Comparison of ENCODE assay signal across 8 cellular contexts in genomic region chr20:17968366-17969275, GRCh38. TPM values are rescaled to one million over a fixed set of nuclear protein-coding genes. Genes with fewer than 3 reads are reported as not detected.
DNase-seq lines count a peak whose midpoint lies in the region; ATAC-seq and TF ChIP-seq lines count a peak whose summit lies in the region.

Gene MGME1, plus strand, starts transcription at chr20:17969018. Its CDS starts 842 bp downstream, at chr20:17969860.
Gene SNX5, minus strand, starts transcription at chr20:17968794. Its CDS starts 369 bp downstream, at chr20:17968425.

- H3K27ac ChIP-seq in coronary artery (peak within 1 kb of the TSS; percentile 92 to 93), layer of hippocampus (ENCODE audit: low read depth, low read length) (peak within 1 kb of the TSS; percentile 98)

- H3K9me3 Mint-ChIP-seq in activated CD4-positive, alpha-beta T cell treated with anti-CD3 and anti-CD28 coated beads, Interleukin-2, amount 10 ng/mL, durations not matched to agents 24 days and 14 days: no peaks in the 10 kb centered on the region

- TF ChIP-seq CTCF in BJ (IDR thresholded peaks at IDR 0.05; ENCODE audit: insufficient read depth, low read depth, low read length) (no peak), coronary artery (IDR thresholded peaks at IDR 0.05) (no peak)

- peaks cover 63% of the 10 kb centered on the region for H3K36me3 Mint-ChIP-seq in activated CD4-positive, alpha-beta T cell treated with anti-CD3 and anti-CD28 coated beads, Interleukin-2, amount 10 ng/mL, durations not matched to agents 24 days and 14 days (ENCODE audit: low read depth)

- no peaks in the 10 kb centered on the region for H3K27me3 ChIP-seq in BJ (ENCODE audit: control insufficient read depth, insufficient read depth, low read length)
- no peaks in the 10 kb centered on the region for H3K27me3 ChIP-seq in layer of hippocampus (ENCODE audit: control insufficient read depth, insufficient read depth, low read length)

- peak within 1 kb of the TSS; percentile 84 for H3K4me3 ChIP-seq in BJ (ENCODE audit: low read depth, low read length)
- peak within 1 kb of the TSS; percentile 84 for H3K4me3 ChIP-seq in coronary artery

- H3K4me3 Mint-ChIP-seq in activated CD4-positive, alpha-beta T cell treated with anti-CD3 and anti-CD28 coated beads, Interleukin-2, amount 10 ng/mL, durations not matched to agents 24 days and 14 days: peak within 1 kb of the TSS; percentile 96

- peaks cover 51% of the 10 kb centered on the region for H3K4me1 Mint-ChIP-seq in activated CD4-positive, alpha-beta T cell treated with anti-CD3 and anti-CD28 coated beads, Interleukin-2, amount 10 ng/mL, durations not matched to agents 24 days and 14 days

- peak; percentile 81 for ATAC-seq in GM19324 (IDR thresholded peaks at IDR 0.05; ENCODE audit: low FRiP score, unreplicated experiment)
- peak; percentile 75 for ATAC-seq in HG03469 (IDR thresholded peaks at IDR 0.05; ENCODE audit: unreplicated experiment)

- POLR2A ChIA-PET in BJ (lab: Charles Lee): no interaction called here

- intact Hi-C loops in activated CD4-positive, alpha-beta T cell treated with anti-CD3 and anti-CD28 coated beads, Interleukin-2, amount 10 ng/mL, durations not matched to agents 24 days and 14 days (cut with micrococcal nuclease): loop anchor here (1.0 to 10.0 kb wide), 8 partner anchors 24 to 618 kb away; partner anchors contain the start of genes BFSP1, DSTN, RRBP1 and SEC23B

- CTCF ChIA-PET in BJ (lab: Yijun Ruan, JAX): interaction anchor here (0.9 to 1.9 kb wide), 3 partner anchors 10 to 286 kb away, joined by 3 to 7 read pairs (median 7); partner anchors contain the start of gene RRBP1

- H3K27me3 Mint-ChIP-seq in activated CD4-positive, alpha-beta T cell treated with anti-CD3 and anti-CD28 coated beads, Interleukin-2, amount 10 ng/mL, durations not matched to agents 24 days and 14 days: no peaks in the 10 kb centered on the region

- DNase-seq in BJ (ENCODE audit: low read depth) (peak; percentile 95), NCI-H526 treated with DMSO at 0.1 percent for 48 hours (lab: John Stamatoyannopoulos, UW) (peak; percentile 99), coronary artery (ENCODE audit: low spot score) (peak; percentile 100)
- DNase-seq in activated CD4-positive, alpha-beta T cell treated with anti-CD3 and anti-CD28 coated beads, Interleukin-2, amount 10 ng/mL, durations not matched to agents 24 days and 14 days: peak; percentile 100
- DNase-seq in stimulated activated CD4-positive, alpha-beta T cell treated with anti-CD3 and anti-CD28 coated beads, Interleukin-1b, Interleukin-23, amount 100 ng/mL, for 4 hours (ENCODE audit: low read depth in 2 of 2): peak; percentile 98 to 99

- no peaks in the 10 kb centered on the region for H3K36me3 ChIP-seq in BJ (ENCODE audit: control insufficient read depth, insufficient read depth, low read length)

- peak within 1 kb of the TSS; percentile 99 for H3K27ac Mint-ChIP-seq in activated CD4-positive, alpha-beta T cell treated with anti-CD3 and anti-CD28 coated beads, Interleukin-2, amount 10 ng/mL, durations not matched to agents 24 days and 14 days

RNA-seq across cellular contexts. Expression of gene MGME1, which starts in this region (rescaled TPM):
- 7.2 and 10.0 TPM in 2 replicates for polyA plus RNA-seq in BJ (2011; rRNA removed)
- 5.6 and 7.1 TPM in 2 replicates for polyA minus RNA-seq in BJ (2011; rRNA and poly(A)+ RNA removed)
- total RNA-seq in activated CD4-positive, alpha-beta T cell treated with anti-CD3 and anti-CD28 coated beads, Interleukin-2, amount 10 ng/mL, durations not matched to agents 24 days and 14 days: 32.7 and 34.3 TPM in 2 replicates

RNA-seq across cellular contexts. Expression of gene SNX5, which starts in this region (rescaled TPM):
- polyA plus RNA-seq in BJ (2011; rRNA removed): 52.7 and 91.1 TPM in 2 replicates
- polyA minus RNA-seq in BJ (2011; rRNA and poly(A)+ RNA removed): 48.5 and 66.6 TPM in 2 replicates
- 230 and 240 TPM in 2 replicates for total RNA-seq in activated CD4-positive, alpha-beta T cell treated with anti-CD3 and anti-CD28 coated beads, Interleukin-2, amount 10 ng/mL, durations not matched to agents 24 days and 14 days

Comparison
In these comparisons a context has a peak if more than half of its experiments do, and no peak if none do; other contexts are left out.
1. Peak in every context shown above with its lines: DNase-seq, ATAC-seq, H3K4me3 ChIP-seq and H3K27ac ChIP-seq.